In the genomic region with DNA sequence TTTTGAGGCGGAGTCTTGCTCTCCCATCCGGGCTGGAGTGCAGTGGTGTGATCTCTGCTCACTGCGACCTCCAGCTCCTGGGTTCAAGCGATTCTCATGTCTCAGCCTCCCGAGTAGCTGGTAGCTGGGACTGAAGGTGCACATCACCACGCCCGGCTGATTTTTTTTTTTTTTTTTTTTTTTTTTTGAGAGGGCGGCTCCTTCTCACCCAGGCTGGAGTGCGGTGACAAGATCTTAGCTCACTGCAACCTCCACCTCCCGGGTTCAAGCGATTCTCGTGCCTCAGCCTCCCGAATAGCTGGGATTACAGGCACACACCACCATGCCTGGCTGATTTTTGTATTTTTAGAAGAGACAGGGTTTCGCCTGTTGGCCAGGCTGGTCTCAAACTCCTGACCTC, we compare ENCODE assay signal across 8 cellular contexts. TPM values are rescaled to one million over a fixed set of nuclear protein-coding genes. Genes with fewer than 3 reads are reported as not detected.
DNase-seq lines count a peak whose midpoint lies in the region; ATAC-seq and TF ChIP-seq lines count a peak whose summit lies in the region.
"Not testable (repeated sequence)": the region's sequence is repeated elsewhere in the genome, so short reads cannot be mapped to it uniquely, and the experiment has no call there.

No MANE protein-coding gene starts in this region.

- not testable (repeated sequence) for H3K27ac ChIP-seq in IMR-90 (ENCODE audit: insufficient read depth, low read length); trophoblast cell (ENCODE audit: low read depth, low read length)
- peak overlapping the region; percentile 32 for H3K27ac ChIP-seq in vagina

- not testable (repeated sequence) for H2AK5ac ChIP-seq in IMR-90 (ENCODE audit: low read depth, low read length); trophoblast cell (ENCODE audit: low read length)

- in situ Hi-C loops in IMR-90 (cut with MboI; ENCODE audit: low sequenced_read_pairs), result not testable (repeated sequence)

- H3K36me3 ChIP-seq in IMR-90 (ENCODE audit: control insufficient read depth, insufficient read depth, low read length); iPS-15b (ENCODE audit: control insufficient read depth, insufficient read depth, low read length); vagina: not testable (repeated sequence)
- H3K36me3 ChIP-seq in trophoblast cell (ENCODE audit: control insufficient read depth in 1 of 2, insufficient read depth in 2 of 2, low read length in 2 of 2), result peaks cover 4 to 11% of the 10 kb centered on the region in 2 experiments

- H3K36me3 Mint-ChIP-seq in Calu3 (ENCODE audit: insufficient read depth, unreplicated experiment) (peaks cover 67% of the 10 kb centered on the region), T-cell (peaks cover 29% of the 10 kb centered on the region)
- H3K36me3 Mint-ChIP-seq in activated T-cell treated with anti-CD3 and anti-CD28 coated beads, Interleukin-2, amount 50 U/mL, for 72 hours (ENCODE audit: insufficient read depth in 2 of 2), result peaks cover 16 to 33% of the 10 kb centered on the region in 2 donors
- peaks cover 50% of the 10 kb centered on the region for H3K36me3 Mint-ChIP-seq in central memory CD8-positive, alpha-beta T cell (ENCODE audit: insufficient read depth)

- no CpG with 5 or more reads among the region's 14 CpGs for WGBS in IMR-90 (ENCODE audit: extremely low coverage in 2 of 2, insufficient read length in 1 of 2), 2 experiments
- no CpG with 5 or more reads among the region's 14 CpGs for WGBS in trophoblast cell (ENCODE audit: extremely low coverage, insufficient coverage, insufficient read length)

- not testable (repeated sequence) for H3K23ac ChIP-seq in IMR-90 (ENCODE audit: low read depth, low read length); trophoblast cell (ENCODE audit: low read length)

- H3K9ac ChIP-seq in IMR-90 (ENCODE audit: low read depth, low read length); iPS-15b (ENCODE audit: low read depth, low read length); trophoblast cell (ENCODE audit: low read length): not testable (repeated sequence)

- peak overlapping the region; percentile 61 for H3K4me2 ChIP-seq in IMR-90 (ENCODE audit: low read depth, low read length)
- H3K4me2 ChIP-seq in trophoblast cell (ENCODE audit: low read length), result not testable (repeated sequence)

- TF ChIP-seq CTCF in Calu3 (IDR thresholded peaks at IDR 0.05; ENCODE audit: unreplicated experiment); IMR-90 (conservative IDR thresholded peaks at IDR 0.05; ENCODE audit: low read depth, low read length); vagina (IDR thresholded peaks at IDR 0.05): not testable (repeated sequence)

- H3K14ac ChIP-seq in IMR-90 (replicated peaks; ENCODE audit: low read depth, low read length); trophoblast cell (ENCODE audit: low read length): not testable (repeated sequence)

- H2AFZ ChIP-seq in IMR-90 (replicated peaks; ENCODE audit: low read length, poor library complexity); trophoblast cell (ENCODE audit: insufficient read depth, low read length, poor library complexity): not testable (repeated sequence)

- intact Hi-C loops in Calu3 (cut with micrococcal nuclease; ENCODE audit: unreplicated experiment); IMR-90 (cut with micrococcal nuclease); vagina (cut with DNase I): not testable (repeated sequence)

- peaks cover 41% of the 10 kb centered on the region for H3K79me2 ChIP-seq in trophoblast cell (ENCODE audit: control insufficient read depth, insufficient read depth, low read length, poor library complexity)

- POLR2A ChIA-PET in IMR-90 (lab: Charles Lee; ENCODE audit: unreplicated experiment), result not testable (repeated sequence)
- POLR2A ChIA-PET in T-cell (lab: Charles Lee), result interaction anchor here in 1 of 2 donors (0.6 to 0.7 kb wide), 2 partner anchors 12 to 14 kb away, joined by 3 to 6 read pairs; no protein-coding TSS in a partner anchor

- H2BK15ac ChIP-seq in IMR-90 (ENCODE audit: low read depth, low read length), result not testable (repeated sequence)

- not testable (repeated sequence) for TF ChIP-seq RAD21 in IMR-90 (IDR thresholded peaks at IDR 0.05; ENCODE audit: low read length)

- H2AK9ac ChIP-seq in IMR-90 (replicated peaks; ENCODE audit: low read depth, low read length, poor library complexity), result not testable (repeated sequence)

- not testable (repeated sequence) for H2BK5ac ChIP-seq in IMR-90 (ENCODE audit: low read depth, low read length, poor library complexity, severe bottlenecking); trophoblast cell (ENCODE audit: low read depth, low read length, poor library complexity)

- BruUV-seq in Calu3 (replicated peaks; lab: Mats Ljungman, UMichigan); IMR-90 (replicated peaks; lab: Mats Ljungman, UMichigan): not testable (repeated sequence)

- TF ChIP-seq POLR2A in IMR-90 (IDR thresholded peaks at IDR 0.05; ENCODE audit: low read depth, low read length); vagina (IDR thresholded peaks at IDR 0.05): not testable (repeated sequence)

- H3K4me1 Mint-ChIP-seq in Calu3 (ENCODE audit: low read depth, unreplicated experiment), result peaks cover 36% of the 10 kb centered on the region
- peaks cover 71 to 75% (median 73%) of the 10 kb centered on the region in 3 donors for H3K4me1 Mint-ChIP-seq in T-cell
- H3K4me1 Mint-ChIP-seq in activated T-cell treated with anti-CD3 and anti-CD28 coated beads, Interleukin-2, amount 50 U/mL, for 72 hours (ENCODE audit: low read depth), result peaks cover 77% of the 10 kb centered on the region
- H3K4me1 Mint-ChIP-seq in central memory CD8-positive, alpha-beta T cell, result peaks cover 61% of the 10 kb centered on the region

- H3K27ac Mint-ChIP-seq in Calu3 (ENCODE audit: unreplicated experiment); T-cell; activated T-cell treated with anti-CD3 and anti-CD28 coated beads, Interleukin-2, amount 50 U/mL, for 72 hours: not testable (repeated sequence)
- H3K27ac Mint-ChIP-seq in central memory CD8-positive, alpha-beta T cell (ENCODE audit: low read depth), result peak overlapping the region; percentile 100

- dilution Hi-C loops in IMR-90 (cut with HindIII; ENCODE audit: low sequenced_read_pairs, unreplicated experiment), result not testable (repeated sequence)

- peaks cover 15% of the 10 kb centered on the region for H3K4me1 ChIP-seq in IMR-90 (ENCODE audit: control insufficient read depth, insufficient read depth, low read length)
- peaks cover 22% of the 10 kb centered on the region for H3K4me1 ChIP-seq in iPS-15b (ENCODE audit: control insufficient read depth, insufficient read depth, low read length)
- H3K4me1 ChIP-seq in trophoblast cell (ENCODE audit: control insufficient read depth in 1 of 2, insufficient read depth in 2 of 2, low read length in 2 of 2), result peaks cover 6 to 11% of the 10 kb centered on the region in 2 experiments
- H3K4me1 ChIP-seq in vagina, result peaks cover 79% of the 10 kb centered on the region

- not testable (repeated sequence) for H4K5ac ChIP-seq in IMR-90 (ENCODE audit: low read depth, low read length)

- not testable (repeated sequence) for H4K91ac ChIP-seq in IMR-90 (ENCODE audit: insufficient read depth, low read depth, low read length); trophoblast cell (ENCODE audit: low read depth, low read length)

- not testable (repeated sequence) for H3K56ac ChIP-seq in IMR-90 (ENCODE audit: extremely low read depth, insufficient read depth, low read length)

- not testable (repeated sequence) for H3K18ac ChIP-seq in IMR-90 (ENCODE audit: low read depth, low read length); trophoblast cell (ENCODE audit: low read length)

- H3K4me3 Mint-ChIP-seq in Calu3 (ENCODE audit: low read depth, unreplicated experiment) (peak overlapping the region; percentile 78), T-cell (peak overlapping the region; percentile 68 to 100 (median 100))
- peak overlapping the region; percentile 84 to 91 for H3K4me3 Mint-ChIP-seq in activated T-cell treated with anti-CD3 and anti-CD28 coated beads, Interleukin-2, amount 50 U/mL, for 72 hours
- peak overlapping the region; percentile 100 for H3K4me3 Mint-ChIP-seq in central memory CD8-positive, alpha-beta T cell

- H3K9me3 Mint-ChIP-seq in Calu3 (ENCODE audit: low read depth, unreplicated experiment); T-cell; activated T-cell treated with anti-CD3 and anti-CD28 coated beads, Interleukin-2, amount 50 U/mL, for 72 hours; central memory CD8-positive, alpha-beta T cell: not testable (repeated sequence)

- H3K27me3 ChIP-seq in IMR-90 (ENCODE audit: control insufficient read depth, insufficient read depth, low read length); iPS-15b (ENCODE audit: control insufficient read depth, insufficient read depth, low read length); trophoblast cell (ENCODE audit: insufficient read depth, low read length); vagina: not testable (repeated sequence)

- H3K4me3 ChIP-seq in IMR-90 (ENCODE audit: insufficient read depth, low read depth, low read length); trophoblast cell (ENCODE audit: low read depth, low read length): not testable (repeated sequence)
- H3K4me3 ChIP-seq in iPS-15b (ENCODE audit: low read depth, low read length), result peak overlapping the region; percentile 39
- peak overlapping the region in 1 of 2 donors; percentile 2 for H3K4me3 ChIP-seq in vagina

- not testable (repeated sequence) for H2BK12ac ChIP-seq in trophoblast cell (ENCODE audit: low read length)

- not testable (repeated sequence) for ATAC-seq in IMR-90 (ENCODE audit: low read depth); T-cell (replicated peaks in 1 of 4); activated T-cell treated with anti-CD3 and anti-CD28 coated beads, Interleukin-2, amount 50 U/mL, for 72 hours (replicated peaks in 1 of 2); central memory CD8-positive, alpha-beta T cell (replicated peaks; ENCODE audit: extremely low read depth, poor library complexity, severe bottlenecking)

- H3K9me3 ChIP-seq in IMR-90 (ENCODE audit: control insufficient read depth, insufficient read depth, low read length); iPS-15b (ENCODE audit: control insufficient read depth, insufficient read depth, low read length); trophoblast cell (ENCODE audit: insufficient read depth, low read depth, low read length); vagina: not testable (repeated sequence)

- not testable (repeated sequence) for DNase-seq in Calu3; IMR-90; T-cell; activated T-cell treated with anti-CD3 and anti-CD28 coated beads, Interleukin-2, amount 50 U/mL, for 72 hours; central memory CD8-positive, alpha-beta T cell (ENCODE audit: low spot score in 2 of 2); trophoblast cell; vagina (ENCODE audit: extremely low spot score in 2 of 2)

- H4K8ac ChIP-seq in IMR-90 (ENCODE audit: low read depth in 2 of 2, low read length in 2 of 2); trophoblast cell (ENCODE audit: low read depth, low read length): not testable (repeated sequence)

- H3K9me1 ChIP-seq in IMR-90 (ENCODE audit: insufficient read depth, low read length), result not testable (repeated sequence)

- CTCF ChIA-PET in Calu3 (lab: Charles Lee); IMR-90 (lab: Yijun Ruan, JAX): not testable (repeated sequence)
- CTCF ChIA-PET in T-cell (lab: Charles Lee), result interaction anchor here (0.7 to 1.0 kb wide), 4 partner anchors 8 to 14 kb away, joined by 3 to 9 read pairs (median 7); no protein-coding TSS in a partner anchor

- not testable (repeated sequence) for H2BK20ac ChIP-seq in IMR-90 (ENCODE audit: low read depth, low read length)

- peaks cover 84% of the 10 kb centered on the region for H4K20me1 ChIP-seq in IMR-90 (ENCODE audit: insufficient read depth, low read length)

- H4K12ac ChIP-seq in trophoblast cell (ENCODE audit: low read depth, low read length), result not testable (repeated sequence)

- H3K27me3 Mint-ChIP-seq in Calu3 (ENCODE audit: unreplicated experiment); T-cell; activated T-cell treated with anti-CD3 and anti-CD28 coated beads, Interleukin-2, amount 50 U/mL, for 72 hours (ENCODE audit: low read depth); central memory CD8-positive, alpha-beta T cell: not testable (repeated sequence)

- H3K4ac ChIP-seq in IMR-90 (ENCODE audit: low read depth, low read length), result not testable (repeated sequence)
- peak overlapping the region; percentile 97 for H3K4ac ChIP-seq in trophoblast cell (ENCODE audit: low read depth, low read length)

- H2BK120ac ChIP-seq in IMR-90 (ENCODE audit: low read depth, low read length); trophoblast cell (ENCODE audit: insufficient read depth, low read length, poor library complexity): not testable (repeated sequence)

- H3K79me1 ChIP-seq in IMR-90 (ENCODE audit: low read depth in 1 of 2, low read length in 2 of 2) (peaks cover 0 to 22% of the 10 kb centered on the region in 2 experiments; a peak in 2 of 4 replicates), trophoblast cell (ENCODE audit: low read length) (peaks cover 12% of the 10 kb centered on the region)

RNA-seq across cellular contexts. Expression of a gene that starts 4.3 kb away (rescaled TPM):
- total RNA-seq in Calu3 (2022), result 324 and 335 TPM in 2 replicates
- total RNA-seq in IMR-90 (2012; rRNA removed), result 217 and 485 TPM in 2 replicates
- 354 and 392 TPM in 2 replicates for polyA plus RNA-seq in IMR-90 (2012; rRNA removed)
- 33.6 and 79.5 TPM in 2 replicates for polyA plus RNA-seq in IMR-90 (2012; cell fraction: cytosol; rRNA removed)
- polyA plus RNA-seq in IMR-90 (2012; cell fraction: nucleus; rRNA removed; ENCODE audit: low replicate concordance), result 6.7 and 91.3 TPM in 2 replicates
- 100 to 1,000 TPM; 208 to 388 (median 232) TPM for total RNA-seq in T-cell
- 100 to 1,000 TPM; 170 TPM for total RNA-seq in activated T-cell treated with anti-CD3 and anti-CD28 coated beads, Interleukin-2, amount 50 U/mL, for 72 hours
- polyA plus RNA-seq in trophoblast cell (2013), result 506 and 531 TPM in 2 replicates
- 170 TPM for total RNA-seq in vagina
